In genomic region chr1:181369416-181369815, GRCh38 we compare ENCODE assay signal across 20 cellular contexts.
DNase-seq lines count a peak whose midpoint lies in the region; ATAC-seq lines count a peak whose summit lies in the region.
"Had no signal": no experiment of that assay in that cellular context is flagged by ENCODE, and none has a peak within 500 bp of the region (broad histone marks: within the 10 kb centered on the region; RNA-seq: fewer than 3 reads in every experiment).

No MANE protein-coding gene starts in this region.

- peak; percentile 15 for DNase-seq in activated CD8-positive, alpha-beta memory T cell treated with anti-CD3 and anti-CD28 coated beads, Interleukin-2, amount 10 ng/mL, durations not matched to agents 7 days and 5 days
- no peak for DNase-seq in activated CD8-positive, alpha-beta memory T cell treated with anti-CD3 and anti-CD28 coated beads, Interleukin-2, amount 50 U/mL, for 4 hours
- DNase-seq in caudate nucleus (lab: John Stamatoyannopoulos, UW) (no peak), kidney tubule cell (ENCODE audit: low spot score) (peak; percentile 2), OCI-M1 (lab: John Stamatoyannopoulos, UW) (no peak), SIG-M5 treated with dmso at 0.1 percent for 504 hours (lab: John Stamatoyannopoulos, UW; ENCODE audit: unreplicated experiment) (no peak)
- DNase-seq: AML-193; Caco-2; CD4-positive, alpha-beta T cell; DMS79; GDM1; GOT3; H9 had no signal

- H3K27ac Mint-ChIP-seq in activated CD8-positive, alpha-beta memory T cell treated with anti-CD3 and anti-CD28 coated beads, Interleukin-2, amount 10 ng/mL, durations not matched to agents 7 days and 5 days: no peak overlapping the region
- H3K27ac Mint-ChIP-seq in stimulated activated memory B cell treated with anti-CD40 and anti-IgM and Interleukin-4, amounts not matched to agents 10 μg/mL and 1 μg/mL and 100 μg/mL, for 72 hours: no peak overlapping the region
- H3K27ac Mint-ChIP-seq: CD4-positive, alpha-beta T cell; H9; IgD-negative memory B cell had no signal

- H3K4me1 Mint-ChIP-seq in activated CD8-positive, alpha-beta memory T cell treated with anti-CD3 and anti-CD28 coated beads, Interleukin-2, amount 10 ng/mL, durations not matched to agents 7 days and 5 days: no peaks in the 10 kb centered on the region
- no peaks in the 10 kb centered on the region for H3K4me1 Mint-ChIP-seq in stimulated activated memory B cell treated with anti-CD40 and anti-IgM and Interleukin-4, amounts not matched to agents 10 μg/mL and 1 μg/mL and 100 μg/mL, for 72 hours
- H3K4me1 Mint-ChIP-seq: H9, IgD-negative memory B cell had no signal

- peaks cover 2% of the 10 kb centered on the region for H3K36me3 Mint-ChIP-seq in activated CD8-positive, alpha-beta memory T cell treated with anti-CD3 and anti-CD28 coated beads, Interleukin-2, amount 10 ng/mL, durations not matched to agents 7 days and 5 days
- H3K36me3 Mint-ChIP-seq in stimulated activated memory B cell treated with anti-CD40 and anti-IgM and Interleukin-4, amounts not matched to agents 10 μg/mL and 1 μg/mL and 100 μg/mL, for 72 hours: no peaks in the 10 kb centered on the region

- ATAC-seq in activated CD8-positive, alpha-beta memory T cell treated with anti-CD3 and anti-CD28 coated beads, Interleukin-2, amount 10 ng/mL, durations not matched to agents 7 days and 5 days: no peak
- ATAC-seq in HG02981 (IDR thresholded peaks at IDR 0.05; ENCODE audit: unreplicated experiment): no peak
- ATAC-seq in stimulated activated memory B cell treated with anti-CD40 and anti-IgM and Interleukin-4, amounts not matched to agents 10 μg/mL and 1 μg/mL and 100 μg/mL, for 72 hours: no peak
- ATAC-seq: A549, HepG2 had no signal

- no peaks in the 10 kb centered on the region for H3K9me3 Mint-ChIP-seq in activated CD8-positive, alpha-beta memory T cell treated with anti-CD3 and anti-CD28 coated beads, Interleukin-2, amount 10 ng/mL, durations not matched to agents 7 days and 5 days (ENCODE audit: low read depth)
- H3K9me3 Mint-ChIP-seq in stimulated activated memory B cell treated with anti-CD40 and anti-IgM and Interleukin-4, amounts not matched to agents 10 μg/mL and 1 μg/mL and 100 μg/mL, for 72 hours: peaks cover 7% of the 10 kb centered on the region

- CTCF ChIA-PET in activated CD8-positive, alpha-beta memory T cell treated with anti-CD3 and anti-CD28 coated beads, Interleukin-2, amount 10 ng/mL, durations not matched to agents 7 days and 5 days (lab: Charles Lee): interaction anchor here (2.2 kb wide), 1 partner anchor 56 kb away, joined by 6 read pairs; no protein-coding TSS in a partner anchor

- H3K4me3 Mint-ChIP-seq in activated CD8-positive, alpha-beta memory T cell treated with anti-CD3 and anti-CD28 coated beads, Interleukin-2, amount 10 ng/mL, durations not matched to agents 7 days and 5 days: no peak overlapping the region
- no peak overlapping the region for H3K4me3 Mint-ChIP-seq in stimulated activated memory B cell treated with anti-CD40 and anti-IgM and Interleukin-4, amounts not matched to agents 10 μg/mL and 1 μg/mL and 100 μg/mL, for 72 hours
- H3K4me3 Mint-ChIP-seq: CD4-positive, alpha-beta T cell; H9; IgD-negative memory B cell had no signal

- peak overlapping the region; percentile 52 for H3K27ac ChIP-seq in caudate nucleus (ENCODE audit: low read depth, low read length)
- H3K27ac ChIP-seq: 22Rv1, A549, C4-2B had no signal

- peaks cover 6% of the 10 kb centered on the region for H3K27me3 Mint-ChIP-seq in activated CD8-positive, alpha-beta memory T cell treated with anti-CD3 and anti-CD28 coated beads, Interleukin-2, amount 10 ng/mL, durations not matched to agents 7 days and 5 days
- H3K27me3 Mint-ChIP-seq in stimulated activated memory B cell treated with anti-CD40 and anti-IgM and Interleukin-4, amounts not matched to agents 10 μg/mL and 1 μg/mL and 100 μg/mL, for 72 hours: peaks cover 7% of the 10 kb centered on the region
- H3K27me3 Mint-ChIP-seq: CD4-positive, alpha-beta T cell had no signal

Comparison
In these comparisons a context has a peak if more than half of its experiments do, and no peak if none do; other contexts are left out.
1. DNase-seq: peak in activated CD8-positive, alpha-beta memory T cell treated with anti-CD3 and anti-CD28 coated beads, Interleukin-2, amount 10 ng/mL, durations not matched to agents 7 days and 5 days (single experiment) and kidney tubule cell (single experiment); none in activated CD8-positive, alpha-beta memory T cell treated with anti-CD3 and anti-CD28 coated beads, Interleukin-2, amount 50 U/mL, for 4 hours (single experiment), caudate nucleus (0 of 61), OCI-M1 (single experiment) and SIG-M5 treated with dmso at 0.1 percent for 504 hours (single experiment).